17 cellular contexts compared by ENCODE assay signal in genomic region chr13:91157273-91158014, GRCh38.
DNase-seq lines count a peak whose midpoint lies in the region; ATAC-seq, FAIRE-seq and TF ChIP-seq lines count a peak whose summit lies in the region.
"Had no signal": no experiment of that assay in that cellular context is flagged by ENCODE, and none has a peak within 500 bp of the region (broad histone marks: within the 10 kb centered on the region; RNA-seq: fewer than 3 reads in every experiment).

No MANE protein-coding gene starts in this region.

- H3K9me3 Mint-ChIP-seq in nephron progenitor cell (peaks cover 31% of the 10 kb centered on the region), type B pancreatic cell (peaks cover 10% of the 10 kb centered on the region)
- H3K9me3 Mint-ChIP-seq in activated CD8-positive, alpha-beta T cell treated with anti-CD3 and anti-CD28 coated beads, Interleukin-2, amount 10 ng/mL, durations not matched to agents 7 days and 5 days (ENCODE audit: insufficient read depth): no peaks in the 10 kb centered on the region
- H3K9me3 Mint-ChIP-seq: CD8-positive, alpha-beta T cell had no signal

- no peak overlapping the region for H3K9ac ChIP-seq in K562 (ENCODE audit: insufficient read depth in 1 of 2, low read depth in 2 of 2, low read length in 2 of 2)

- no peak for ATAC-seq in K562
- no peak for ATAC-seq in activated CD8-positive, alpha-beta T cell treated with anti-CD3 and anti-CD28 coated beads, Interleukin-2, amount 10 ng/mL, durations not matched to agents 7 days and 5 days
- ATAC-seq in HG02623 (IDR thresholded peaks at IDR 0.05; ENCODE audit: unreplicated experiment): no peak
- ATAC-seq: A549; CD8-positive, alpha-beta T cell; GM12878 had no signal

- no peak overlapping the region for H3K4me3 Mint-ChIP-seq in nephron progenitor cell
- peak overlapping the region; percentile 9 for H3K4me3 Mint-ChIP-seq in type B pancreatic cell
- H3K4me3 Mint-ChIP-seq in activated CD8-positive, alpha-beta T cell treated with anti-CD3 and anti-CD28 coated beads, Interleukin-2, amount 10 ng/mL, durations not matched to agents 7 days and 5 days: no peak overlapping the region
- H3K4me3 Mint-ChIP-seq: CD8-positive, alpha-beta T cell; HFFc6 had no signal

- TF ChIP-seq CTCF in K562 (IDR thresholded peaks at IDR 0.05 in 2 of 3, conservative IDR thresholded peaks at IDR 0.05 in 1 of 3; ENCODE audit: insufficient read depth in 2 of 3, low read depth in 1 of 3, low read length in 3 of 3) (no peak), nephron progenitor cell (IDR thresholded peaks at IDR 0.05) (no peak), type B pancreatic cell (conservative IDR thresholded peaks at IDR 0.05) (no peak)

- TF ChIP-seq EP300 in K562 (IDR thresholded peaks at IDR 0.05; ENCODE audit: low read length): no peak

- 2% methylated on average over 4 of the region's 4 CpGs for WGBS in K562 (ENCODE audit: insufficient coverage, low coverage, missing lambda C conversion rate)

- intact Hi-C loops in K562 (cut with micrococcal nuclease): no loop called here

- in situ Hi-C loops in K562 (cut with MboI): no loop called here

- POLR2A ChIA-PET in K562 (lab: Yijun Ruan, JAX): interaction anchor here (0.9 kb wide), 1 partner anchor 45 kb away, joined by 3 read pairs; no protein-coding TSS in a partner anchor
- POLR2A ChIA-PET in activated CD8-positive, alpha-beta T cell treated with anti-CD3 and anti-CD28 coated beads, Interleukin-2, amount 10 ng/mL, durations not matched to agents 7 days and 5 days (lab: Charles Lee): no interaction called here

- H3K79me2 ChIP-seq in K562 (ENCODE audit: control insufficient read depth, insufficient read depth, low read length): no peaks in the 10 kb centered on the region

- H3K4me1 ChIP-seq in K562 (replicated peaks in 1 of 2; ENCODE audit: control insufficient read depth in 2 of 2, insufficient read depth in 2 of 2, low read length in 2 of 2): no peaks in the 10 kb centered on the region
- H3K4me1 ChIP-seq: A549 had no signal

- H3K4me3 ChIP-seq in K562: no peak overlapping the region
- H3K4me3 ChIP-seq: A549, GM12878 had no signal

- H3K4me1 Mint-ChIP-seq in nephron progenitor cell (peaks cover 83% of the 10 kb centered on the region), type B pancreatic cell (ENCODE audit: unreplicated experiment) (peaks cover 45% of the 10 kb centered on the region)
- H3K4me1 Mint-ChIP-seq in activated CD8-positive, alpha-beta T cell treated with anti-CD3 and anti-CD28 coated beads, Interleukin-2, amount 10 ng/mL, durations not matched to agents 7 days and 5 days (ENCODE audit: low read depth): no peaks in the 10 kb centered on the region

- no peaks in the 10 kb centered on the region for H3K27me3 ChIP-seq in K562 (ENCODE audit: control insufficient read depth in 2 of 2, insufficient read depth in 2 of 2, low read length in 2 of 2)
- H3K27me3 ChIP-seq: BE2C had no signal

- no peak overlapping the region for H2AFZ ChIP-seq in K562 (ENCODE audit: low read depth, low read length)

- DNase-seq in NCI-H82 treated with DMSO at 0.1 percent for 48 hours (lab: John Stamatoyannopoulos, UW; ENCODE audit: unreplicated experiment) (peak; percentile 78), K562 (ENCODE audit: extremely low read depth in 1 of 4, low spot score in 3 of 4) (no peak), nephron progenitor cell (no peak), type B pancreatic cell (ENCODE audit: extremely low spot score, unreplicated experiment) (no peak), glomerular visceral epithelial cell (ENCODE audit: extremely low spot score) (no peak)
- DNase-seq in activated CD8-positive, alpha-beta T cell treated with anti-CD3 and anti-CD28 coated beads, Interleukin-2, amount 10 ng/mL, durations not matched to agents 7 days and 5 days: no peak
- DNase-seq: BE2C; Caco-2; CD8-positive, alpha-beta T cell; HCEC 1CT; HFFc6 had no signal

- H3K27ac ChIP-seq in K562 (ENCODE audit: extremely low read depth, low read depth, low read length): no peak overlapping the region
- H3K27ac ChIP-seq: A549, C4-2B, HL-60 had no signal

- peaks cover 40% of the 10 kb centered on the region for H3K36me3 Mint-ChIP-seq in nephron progenitor cell (ENCODE audit: low read depth)
- no peaks in the 10 kb centered on the region for H3K36me3 Mint-ChIP-seq in type B pancreatic cell
- H3K36me3 Mint-ChIP-seq in activated CD8-positive, alpha-beta T cell treated with anti-CD3 and anti-CD28 coated beads, Interleukin-2, amount 10 ng/mL, durations not matched to agents 7 days and 5 days (ENCODE audit: low read depth): no peaks in the 10 kb centered on the region
- H3K36me3 Mint-ChIP-seq: CD8-positive, alpha-beta T cell had no signal

- H4K20me1 ChIP-seq in K562 (replicated peaks; ENCODE audit: control insufficient read depth, insufficient read depth, low read length): no peaks in the 10 kb centered on the region

- TF ChIP-seq POLR2A in K562 (conservative IDR thresholded peaks at IDR 0.05): no peak

- H3K27ac Mint-ChIP-seq in nephron progenitor cell: peak overlapping the region; percentile 98
- H3K27ac Mint-ChIP-seq in type B pancreatic cell: no peak overlapping the region
- H3K27ac Mint-ChIP-seq in activated CD8-positive, alpha-beta T cell treated with anti-CD3 and anti-CD28 coated beads, Interleukin-2, amount 10 ng/mL, durations not matched to agents 7 days and 5 days: no peak overlapping the region
- H3K27ac Mint-ChIP-seq: CD8-positive, alpha-beta T cell; HFFc6 had no signal

- no peaks in the 10 kb centered on the region for H3K9me1 ChIP-seq in K562 (ENCODE audit: control insufficient read depth, insufficient read depth, low read length)

- H3K36me3 ChIP-seq in K562 (ENCODE audit: control insufficient read depth, insufficient read depth, low read length): no peaks in the 10 kb centered on the region
- H3K36me3 ChIP-seq: BE2C had no signal

- CTCF ChIA-PET in K562 (lab: Yijun Ruan, JAX; ENCODE audit: low intra/inter-chr PET ratio): no interaction called here
- CTCF ChIA-PET in activated CD8-positive, alpha-beta T cell treated with anti-CD3 and anti-CD28 coated beads, Interleukin-2, amount 10 ng/mL, durations not matched to agents 7 days and 5 days (lab: Charles Lee): interaction anchor here (1.1 kb wide), 1 partner anchor 23 kb away, joined by 3 read pairs; no protein-coding TSS in a partner anchor

- peaks cover 2% of the 10 kb centered on the region; the same call in 1 of the 2 replicates for H3K9me3 ChIP-seq in K562 (replicated peaks; ENCODE audit: control insufficient read depth, insufficient read depth, low read depth, low read length)
- H3K9me3 ChIP-seq: A549, BE2C, Caco-2 had no signal

- H3K27me3 Mint-ChIP-seq in nephron progenitor cell (ENCODE audit: low read depth, poor library complexity) (no peaks in the 10 kb centered on the region), type B pancreatic cell (no peaks in the 10 kb centered on the region)
- peaks cover 9% of the 10 kb centered on the region for H3K27me3 Mint-ChIP-seq in activated CD8-positive, alpha-beta T cell treated with anti-CD3 and anti-CD28 coated beads, Interleukin-2, amount 10 ng/mL, durations not matched to agents 7 days and 5 days (ENCODE audit: low read depth)

- H3K4me2 ChIP-seq in K562 (ENCODE audit: insufficient read depth, low read length): no peak overlapping the region
- H3K4me2 ChIP-seq: A549 had no signal

- TF ChIP-seq RAD21 in K562 (CRISPR knock-in tag; conservative IDR thresholded peaks at IDR 0.05 in 1 of 2, IDR thresholded peaks at IDR 0.05 in 1 of 2): no peak

- FAIRE-seq in K562 (lab: Jason Lieb, UNC): no peak
- FAIRE-seq: A549, GM12878, GM18507 had no signal

- BruUV-seq in K562 (replicated peaks; lab: Mats Ljungman, UMichigan): no TSS peak

TF ChIP-seq in K562, 482 proteins besides CTCF, POLR2A, EP300 and RAD21 (continues in another document):
- TF ChIP-seq MTF1 (CRISPR knock-in tag; IDR thresholded peaks at IDR 0.05; ENCODE audit: borderline replicate concordance): no peak
- no peak for TF ChIP-seq ZNF311 (CRISPR knock-in tag; IDR thresholded peaks at IDR 0.05)
- TF ChIP-seq YY1 (IDR thresholded peaks at IDR 0.05; ENCODE audit: borderline replicate concordance in 1 of 3, control insufficient read depth in 1 of 3, extremely low read depth in 1 of 3, insufficient read depth in 3 of 3, insufficient read length in 1 of 3, insufficient replicate concordance in 2 of 3, low read depth in 1 of 3, low read length in 2 of 3): no peak
- no peak for TF ChIP-seq MLLT1 (IDR thresholded peaks at IDR 0.05)
- TF ChIP-seq HBP1 (CRISPR knock-in tag; IDR thresholded peaks at IDR 0.05): no peak
- no peak for TF ChIP-seq ESRRB (CRISPR knock-in tag; IDR thresholded peaks at IDR 0.05; ENCODE audit: borderline replicate concordance)
